8 cellular contexts compared by ENCODE assay signal in genomic region chr12:96417688-96418087, GRCh38. TPM values are rescaled to one million over a fixed set of nuclear protein-coding genes. Genes with fewer than 3 reads are reported as not detected.
DNase-seq lines count a peak whose midpoint lies in the region; ATAC-seq lines count a peak whose summit lies in the region.
"Not testable (repeated sequence)": the region's sequence is repeated elsewhere in the genome, so short reads cannot be mapped to it uniquely, and the experiment has no call there.

No MANE protein-coding gene starts in this region.

- H3K9me3 ChIP-seq in mesenchymal stem cell (ENCODE audit: control insufficient read depth, low read length) = not testable (repeated sequence)

- H3K4me3 Mint-ChIP-seq in T-helper 1 cell treated with Interleukin-12 subunit alpha and Interleukin-12 subunit beta and Interleukin-4 antibody, amounts not matched to agents 30 μg/mL and 1 μg/mL, for 36 hours; activated T-helper 17 cell treated with anti-CD3 and anti-CD28 coated beads, Interleukin-2, amount 50 U/mL, for 72 hours: not testable (repeated sequence)

- ATAC-seq in GM18502 (IDR thresholded peaks at IDR 0.05; ENCODE audit: poor library complexity, unreplicated experiment) (peak; percentile 56), GM19035 (IDR thresholded peaks at IDR 0.05; ENCODE audit: unreplicated experiment) (peak; percentile 54), GM21515 (IDR thresholded peaks at IDR 0.05; ENCODE audit: unreplicated experiment) (peak; percentile 72), HG02678 (IDR thresholded peaks at IDR 0.05; ENCODE audit: unreplicated experiment) (peak; percentile 51), HG03354 (IDR thresholded peaks at IDR 0.05; ENCODE audit: poor library complexity, severe bottlenecking, unreplicated experiment) (peak; percentile 64)
- ATAC-seq in activated T-helper 17 cell treated with anti-CD3 and anti-CD28 coated beads, Interleukin-2, amount 50 U/mL, for 72 hours (replicated peaks) = peak; percentile 89

- peak overlapping the region; percentile 29 for H2BK120ac ChIP-seq in mesenchymal stem cell (ENCODE audit: low read depth, low read length)

- DNase-seq in mesenchymal stem cell = not testable (repeated sequence)

- H3K4me3 ChIP-seq in mesenchymal stem cell (ENCODE audit: insufficient read depth in 1 of 2, low read depth in 1 of 2, low read length in 2 of 2) = not testable (repeated sequence)

- H2BK12ac ChIP-seq in mesenchymal stem cell (ENCODE audit: low read length in 2 of 2) = not testable (repeated sequence)

- not testable (repeated sequence) for H3K36me3 ChIP-seq in mesenchymal stem cell (ENCODE audit: control insufficient read depth in 1 of 2, insufficient read depth in 2 of 2, low read depth in 1 of 2, low read length in 2 of 2)

- not testable (repeated sequence) for H3K4me2 ChIP-seq in mesenchymal stem cell (ENCODE audit: low read length, poor library complexity, severe bottlenecking)

- not testable (repeated sequence) for H3K4me1 ChIP-seq in mesenchymal stem cell (ENCODE audit: control insufficient read depth, insufficient read depth, low read depth, low read length)

- not testable (repeated sequence) for H3K9ac ChIP-seq in mesenchymal stem cell (ENCODE audit: low read length)

- peak overlapping the region; percentile 77 for H3K27ac Mint-ChIP-seq in T-helper 1 cell treated with Interleukin-12 subunit alpha and Interleukin-12 subunit beta and Interleukin-4 antibody, amounts not matched to agents 30 μg/mL and 1 μg/mL, for 36 hours
- H3K27ac Mint-ChIP-seq in activated T-helper 17 cell treated with anti-CD3 and anti-CD28 coated beads, Interleukin-2, amount 50 U/mL, for 72 hours = not testable (repeated sequence)

- WGBS in mesenchymal stem cell = 100% methylated on average over 2 of the region's 2 CpGs

- not testable (repeated sequence) for H3K36me3 Mint-ChIP-seq in T-helper 1 cell treated with Interleukin-12 subunit alpha and Interleukin-12 subunit beta and Interleukin-4 antibody, amounts not matched to agents 30 μg/mL and 1 μg/mL, for 36 hours (ENCODE audit: low read depth); activated T-helper 17 cell treated with anti-CD3 and anti-CD28 coated beads, Interleukin-2, amount 50 U/mL, for 72 hours (ENCODE audit: low read depth)

- H3K79me1 ChIP-seq in mesenchymal stem cell (replicated peaks; ENCODE audit: low read length, poor library complexity, severe bottlenecking) = not testable (repeated sequence)

- peaks cover 45% of the 10 kb centered on the region for H3K4me1 Mint-ChIP-seq in T-helper 1 cell treated with Interleukin-12 subunit alpha and Interleukin-12 subunit beta and Interleukin-4 antibody, amounts not matched to agents 30 μg/mL and 1 μg/mL, for 36 hours (ENCODE audit: low read depth)
- H3K4me1 Mint-ChIP-seq in activated T-helper 17 cell treated with anti-CD3 and anti-CD28 coated beads, Interleukin-2, amount 50 U/mL, for 72 hours = not testable (repeated sequence)

- not testable (repeated sequence) for H4K8ac ChIP-seq in mesenchymal stem cell (ENCODE audit: low read length)

- H4K91ac ChIP-seq in mesenchymal stem cell (ENCODE audit: low read length) = not testable (repeated sequence)

- H3K4ac ChIP-seq in mesenchymal stem cell (ENCODE audit: low read depth in 1 of 2, low read length in 2 of 2) = not testable (repeated sequence)

- not testable (repeated sequence) for H2BK5ac ChIP-seq in mesenchymal stem cell (ENCODE audit: low read depth, low read length, poor library complexity, severe bottlenecking)

- not testable (repeated sequence) for H3K27me3 Mint-ChIP-seq in T-helper 1 cell treated with Interleukin-12 subunit alpha and Interleukin-12 subunit beta and Interleukin-4 antibody, amounts not matched to agents 30 μg/mL and 1 μg/mL, for 36 hours (ENCODE audit: low read depth); activated T-helper 17 cell treated with anti-CD3 and anti-CD28 coated beads, Interleukin-2, amount 50 U/mL, for 72 hours

- H3K14ac ChIP-seq in mesenchymal stem cell (ENCODE audit: low read length in 2 of 2) = not testable (repeated sequence)

- not testable (repeated sequence) for H2BK15ac ChIP-seq in mesenchymal stem cell (ENCODE audit: low read depth, poor library complexity, severe bottlenecking)

- H3K18ac ChIP-seq in mesenchymal stem cell (ENCODE audit: low read depth in 1 of 2, low read length in 2 of 2) = not testable (repeated sequence)

- not testable (repeated sequence) for H2AFZ ChIP-seq in mesenchymal stem cell (ENCODE audit: low read depth, low read length)

- not testable (repeated sequence) for H3K27me3 ChIP-seq in mesenchymal stem cell (ENCODE audit: control insufficient read depth in 1 of 2, insufficient read depth in 1 of 2, low read length in 2 of 2)

- not testable (repeated sequence) for H3K9me3 Mint-ChIP-seq in T-helper 1 cell treated with Interleukin-12 subunit alpha and Interleukin-12 subunit beta and Interleukin-4 antibody, amounts not matched to agents 30 μg/mL and 1 μg/mL, for 36 hours; activated T-helper 17 cell treated with anti-CD3 and anti-CD28 coated beads, Interleukin-2, amount 50 U/mL, for 72 hours

- not testable (repeated sequence) for H3K23ac ChIP-seq in mesenchymal stem cell (ENCODE audit: low read length in 2 of 2)

- H2AK5ac ChIP-seq in mesenchymal stem cell (ENCODE audit: low read length, severe bottlenecking) = not testable (repeated sequence)

- H3K27ac ChIP-seq in mesenchymal stem cell (ENCODE audit: low read length, poor library complexity, severe bottlenecking) = not testable (repeated sequence)

RNA-seq across cellular contexts. Expression of gene CDK17, which starts 17.4 kb away (rescaled TPM):
- total RNA-seq in activated T-helper 17 cell treated with anti-CD3 and anti-CD28 coated beads, Interleukin-2, amount 50 U/mL, for 72 hours = 10 to 100 TPM; 28.5 to 38.1 TPM
- polyA plus RNA-seq in mesenchymal stem cell (2013, experiment 1 of 2) = 16.3 TPM
- polyA plus RNA-seq in mesenchymal stem cell (2013, experiment 2 of 2) = 16.3 TPM
